Comparison of ENCODE assay signal across 14 cellular contexts in the genomic region with DNA sequence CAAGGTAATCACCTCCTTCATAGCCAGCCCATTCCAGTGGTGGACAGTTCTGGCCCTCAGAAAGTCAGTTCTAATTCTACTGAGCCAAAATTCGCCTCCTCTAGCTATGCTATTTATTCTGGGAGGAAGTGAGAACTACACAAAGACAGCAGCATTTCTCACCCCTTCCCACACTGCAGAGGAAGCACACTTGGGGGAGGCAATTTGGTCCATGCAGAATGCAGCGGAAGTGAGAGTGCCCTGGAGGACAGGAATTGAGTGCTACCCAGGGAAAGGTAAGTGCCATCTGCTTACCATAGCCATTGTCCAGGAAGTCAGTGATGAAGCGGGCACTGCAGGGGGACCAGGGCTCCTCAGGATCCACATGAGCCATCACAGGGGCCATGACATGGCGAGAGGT. TPM values are rescaled to one million over a fixed set of nuclear protein-coding genes. Genes with fewer than 3 reads are reported as not detected.
A peak's percentile ranks its signal among the peaks of the same experiment; 100 is the strongest.
DNase-seq lines count a peak whose midpoint lies in the region; ATAC-seq, FAIRE-seq and TF ChIP-seq lines count a peak whose summit lies in the region.
"Had no signal": no experiment of that assay in that cellular context is flagged by ENCODE, and none has a peak within 500 bp of the region (broad histone marks: within the 10 kb centered on the region; RNA-seq: fewer than 3 reads in every experiment).

No MANE protein-coding gene starts in this region.

- in situ Hi-C loops in mammary epithelial cell (cut with MboI; ENCODE audit: low sequenced_read_pairs in 2 of 2) = loop anchor here in 1 of 2 donors (10.0 to 25.0 kb wide), 2 partner anchors 190 to 542 kb away; a partner anchor contains a TSS

- WGBS in mammary epithelial cell (ENCODE audit: low coverage, missing lambda C conversion rate) = 82% methylated on average over 4 of the region's 4 CpGs
- 69 to 76% methylated on average over 4 of the region's 4 CpGs for WGBS in upper lobe of left lung, 2 donors

- no peak for TF ChIP-seq EP300 in upper lobe of left lung (IDR thresholded peaks at IDR 0.05)

- CTCF ChIA-PET in mammary epithelial cell (lab: Charles Lee; ENCODE audit: low non-redundant PET) = no interaction called here

- H3K9me3 ChIP-seq in kidney (ENCODE audit: control insufficient read depth in 1 of 2, low read length in 2 of 2) (no peaks in the 10 kb centered on the region), mammary epithelial cell (replicated peaks; ENCODE audit: insufficient read depth, low read length) (no peaks in the 10 kb centered on the region), upper lobe of left lung (no peaks in the 10 kb centered on the region)

- peak overlapping the region in 1 of 2 donors; percentile 16 for H3K9ac ChIP-seq in kidney (ENCODE audit: low read length in 2 of 2)
- H3K9ac ChIP-seq in mammary epithelial cell (ENCODE audit: insufficient read depth, low read length) = no peak overlapping the region

- peaks cover 0 to 4% of the 10 kb centered on the region in 2 donors for H3K36me3 ChIP-seq in kidney (ENCODE audit: control insufficient read depth in 1 of 2, insufficient read depth in 2 of 2, low read length in 2 of 2)
- H3K36me3 ChIP-seq in mammary epithelial cell (ENCODE audit: insufficient read depth, low read length) = no peaks in the 10 kb centered on the region
- peaks cover 0 to 10% (median 0%) of the 10 kb centered on the region in 4 donors for H3K36me3 ChIP-seq in upper lobe of left lung

- peaks cover 14% of the 10 kb centered on the region in 2 donors for H3K4me1 ChIP-seq in kidney (ENCODE audit: control insufficient read depth in 1 of 2, insufficient read depth in 1 of 2, low read depth in 1 of 2, low read length in 2 of 2)
- peaks cover 22% of the 10 kb centered on the region for H3K4me1 ChIP-seq in mammary epithelial cell (ENCODE audit: insufficient read depth, low read length)
- H3K4me1 ChIP-seq in upper lobe of left lung = peaks cover 14 to 40% (median 25%) of the 10 kb centered on the region in 4 donors

- no peaks in the 10 kb centered on the region for H3K79me2 ChIP-seq in mammary epithelial cell (ENCODE audit: insufficient read depth, low read length)

- no peak overlapping the region for H3K4me2 ChIP-seq in mammary epithelial cell (ENCODE audit: insufficient read depth, low read depth, low read length)

- H2AFZ ChIP-seq in mammary epithelial cell (ENCODE audit: low read depth, low read length) = no peak overlapping the region

- peak; percentile 44 for ATAC-seq in GM19397 (IDR thresholded peaks at IDR 0.05; ENCODE audit: unreplicated experiment)
- no peak for ATAC-seq in upper lobe of left lung (ENCODE audit: low FRiP score in 2 of 2)

- peak; percentile 85 for DNase-seq in CD1c-positive myeloid dendritic cell (ENCODE audit: extremely low spot score)
- peak; percentile 68 for DNase-seq in NOMO-1 treated with DMSO at 0.1 percent for 48 hours (lab: John Stamatoyannopoulos, UW; ENCODE audit: unreplicated experiment)
- DNase-seq in kidney = peak; percentile 22
- DNase-seq in DMS153 (lab: John Stamatoyannopoulos, UW) = no peak
- DNase-seq in NCI-H2171 treated with DMSO at 0.1 percent for 48 hours (lab: John Stamatoyannopoulos, UW) = no peak
- DNase-seq in mammary epithelial cell = no peak
- no peak for DNase-seq in upper lobe of left lung
- DNase-seq: activated gamma-delta T cell treated with Interleukin-2 at 50 U/mL for 16 hours, COR-L47, kidney glomerular epithelial cell, NCI-H524, retina had no signal

- FAIRE-seq in kidney (lab: Jason Lieb, UNC) = no peak
- FAIRE-seq: endothelial cell of umbilical vein had no signal

- BruUV-seq in mammary epithelial cell (replicated peaks; lab: Mats Ljungman, UMichigan) = no TSS peak

- H3K4me3 ChIP-seq in kidney (ENCODE audit: low read length in 2 of 2) (no peak overlapping the region), mammary epithelial cell (replicated peaks in 1 of 3; ENCODE audit: insufficient read depth in 1 of 3, low read depth in 2 of 3, low read length in 3 of 3) (no peak overlapping the region), upper lobe of left lung (no peak overlapping the region)

- intact Hi-C loops in kidney (cut with DNase I) (no loop called here), mammary epithelial cell (cut with micrococcal nuclease) (no loop called here)

- no peak for TF ChIP-seq POLR2A in upper lobe of left lung (IDR thresholded peaks at IDR 0.05)

- H3K27me3 ChIP-seq in mammary epithelial cell (ENCODE audit: insufficient read depth, low read length) = no peaks in the 10 kb centered on the region
- H3K27me3 ChIP-seq in upper lobe of left lung = no peaks in the 10 kb centered on the region

- TF ChIP-seq CTCF in kidney (IDR thresholded peaks at IDR 0.05; ENCODE audit: borderline replicate concordance, extremely low read depth, insufficient read depth) (no peak), mammary epithelial cell (conservative IDR thresholded peaks at IDR 0.05 in 1 of 2, IDR thresholded peaks at IDR 0.05 in 1 of 2; ENCODE audit: extremely low read depth in 1 of 2, insufficient read depth in 1 of 2, low read depth in 1 of 2, low read length in 2 of 2) (no peak), upper lobe of left lung (IDR thresholded peaks at IDR 0.05) (no peak)

- H4K20me1 ChIP-seq in mammary epithelial cell (ENCODE audit: insufficient read depth, low read length) = no peaks in the 10 kb centered on the region

- H3K27ac ChIP-seq in kidney (ENCODE audit: low read depth in 2 of 2, low read length in 2 of 2) (no peak overlapping the region), mammary epithelial cell (ENCODE audit: insufficient read depth, low read depth, low read length) (no peak overlapping the region), upper lobe of left lung (no peak overlapping the region)

- dilution Hi-C loops in mammary epithelial cell (cut with HindIII; ENCODE audit: low sequenced_read_pairs) = no loop called here

RNA-seq across cellular contexts. Expression of a gene that starts 3.7 kb away (rescaled TPM):
- total RNA-seq in kidney = 14.0 TPM
- 0.26 TPM for polyA plus RNA-seq in kidney (ENCODE audit: insufficient read depth, low read depth, low replicate concordance)
- under 1 TPM; 0.16 to 0.17 TPM for total RNA-seq in mammary epithelial cell
- 0.07 TPM for polyA plus RNA-seq in mammary epithelial cell
- polyA minus RNA-seq in mammary epithelial cell = 0.16 TPM
- total RNA-seq in upper lobe of left lung = 10 to 100 TPM in 1 of 6 donors, 1 to 10 TPM in 4, under 1 TPM in 1; 0.91 to 18.6 (median 3.0) TPM

RNA-seq across cellular contexts. Expression of a gene that starts 7.0 kb away (rescaled TPM):
- total RNA-seq in kidney = 92.7 TPM
- 197 TPM for polyA plus RNA-seq in kidney (ENCODE audit: insufficient read depth, low read depth, low replicate concordance)
- 10 to 100 TPM; 69.3 to 82.6 TPM for total RNA-seq in mammary epithelial cell
- polyA plus RNA-seq in mammary epithelial cell = 112 TPM
- 117 TPM for polyA minus RNA-seq in mammary epithelial cell
- total RNA-seq in upper lobe of left lung = 100 to 1,000 TPM in 2 of 6 donors, 10 to 100 TPM in 4; 65.7 to 194 (median 84.4) TPM

RNA-seq across cellular contexts. Expression of a gene that starts 17.9 kb away (rescaled TPM):
- 22.9 TPM for total RNA-seq in kidney
- 33.5 TPM for polyA plus RNA-seq in kidney (ENCODE audit: insufficient read depth, low read depth, low replicate concordance)
- 10 to 100 TPM; 25.8 to 32.1 TPM for total RNA-seq in mammary epithelial cell
- polyA plus RNA-seq in mammary epithelial cell = 33.8 TPM
- polyA minus RNA-seq in mammary epithelial cell = 120 TPM
- 10 to 100 TPM; 12.3 to 37.1 (median 27.2) TPM for total RNA-seq in upper lobe of left lung

RNA-seq across cellular contexts. Expression of a gene that starts 19.9 kb away (rescaled TPM):
- 43.4 TPM for total RNA-seq in kidney
- 38.9 TPM for polyA plus RNA-seq in kidney (ENCODE audit: insufficient read depth, low read depth, low replicate concordance)
- total RNA-seq in mammary epithelial cell = 1 to 10 TPM in 1 of 2 donors, under 1 TPM in 1; 0.50 to 1.0 TPM
- 0.17 TPM for polyA plus RNA-seq in mammary epithelial cell
- not detected for polyA minus RNA-seq in mammary epithelial cell
- 100 to 1,000 TPM in 5 of 6 donors, 10 to 100 TPM in 1; 75.4 to 233 (median 176) TPM for total RNA-seq in upper lobe of left lung

RNA-seq across cellular contexts. Expression of a gene that starts 28.3 kb away (rescaled TPM):
- total RNA-seq in kidney (not detected), mammary epithelial cell (not detected), upper lobe of left lung (1 to 10 TPM in 2 of 6 donors, not detected in 4; 2.5 to 3.7 TPM)
- polyA plus RNA-seq in kidney (ENCODE audit: insufficient read depth, low read depth, low replicate concordance) (not detected), mammary epithelial cell (not detected)
- not detected for polyA minus RNA-seq in mammary epithelial cell
- total RNA-seq: endothelial cell of umbilical vein had no signal
- polyA plus RNA-seq: endothelial cell of umbilical vein had no signal

Comparison
In these comparisons a context has a peak if more than half of its experiments do, and no peak if none do; other contexts are left out.
1. DNase-seq: peak in CD1c-positive myeloid dendritic cell (single experiment), NOMO-1 treated with DMSO at 0.1 percent for 48 hours (single experiment) and kidney (single experiment); none in DMS153 (single experiment), NCI-H2171 treated with DMSO at 0.1 percent for 48 hours (single experiment), mammary epithelial cell (single experiment) and upper lobe of left lung (0 of 2).